20 cellular contexts compared by ENCODE assay signal in genomic region chr10:73552819-73553218, GRCh38. TPM values are rescaled to one million over a fixed set of nuclear protein-coding genes. Genes with fewer than 3 reads are reported as not detected.
DNase-seq lines count a peak whose midpoint lies in the region; ATAC-seq and TF ChIP-seq lines count a peak whose summit lies in the region.
"Had no signal": no experiment of that assay in that cellular context is flagged by ENCODE, and none has a peak within 500 bp of the region (broad histone marks: within the 10 kb centered on the region; RNA-seq: fewer than 3 reads in every experiment).

No MANE protein-coding gene starts in this region.

- no peak for DNase-seq in cardiac muscle cell (ENCODE audit: low read depth in 1 of 2, low spot score in 1 of 2)
- DNase-seq in right atrium auricular region (ENCODE audit: low spot score) = no peak
- DNase-seq in esophagus muscularis mucosa (ENCODE audit: extremely low spot score) = no peak
- DNase-seq in psoas muscle = no peak
- DNase-seq in type B pancreatic cell (ENCODE audit: extremely low spot score, unreplicated experiment) = no peak
- DNase-seq in mucosa of gallbladder (ENCODE audit: low spot score) = no peak
- DNase-seq in activated CD8-positive, alpha-beta T cell treated with anti-CD3 and anti-CD28 coated beads, Interleukin-2, amount 10 ng/mL, durations not matched to agents 7 days and 5 days = no peak
- no peak for DNase-seq in stimulated activated naive CD8-positive, alpha-beta T cell treated with anti-CD3 and anti-CD28 coated beads, Interleukin-15, amount 100 ng/mL, for 72 hours
- DNase-seq: activated CD4-positive, alpha-beta T cell treated with anti-CD3 and anti-CD28 coated beads, Interleukin-2, amount 10 ng/mL, durations not matched to agents 7 days and 5 days; CD4-positive, alpha-beta T cell; effector CD8-positive, alpha-beta T cell; GOT3; KG1; kidney; NCI-H1092 treated with DMSO at 0.1 percent for 48 hours; NCI-H2171; NCI-H774; upper lobe of right lung had no signal

- TF ChIP-seq CTCF in cardiac muscle cell (IDR thresholded peaks at IDR 0.05; ENCODE audit: low read depth, low read length) = no peak
- TF ChIP-seq CTCF in right atrium auricular region (IDR thresholded peaks at IDR 0.05) = no peak
- no peak for TF ChIP-seq CTCF in esophagus muscularis mucosa (IDR thresholded peaks at IDR 0.05)
- TF ChIP-seq CTCF in psoas muscle (IDR thresholded peaks at IDR 0.05) = no peak
- no peak for TF ChIP-seq CTCF in type B pancreatic cell (conservative IDR thresholded peaks at IDR 0.05)

- H3K27ac ChIP-seq in cardiac muscle cell = peak overlapping the region; percentile 35
- peak overlapping the region in 1 of 2 donors; percentile 48 for H3K27ac ChIP-seq in right atrium auricular region
- peak overlapping the region; percentile 76 to 85 (median 77) for H3K27ac ChIP-seq in esophagus muscularis mucosa (replicated peaks in 1 of 4)
- H3K27ac ChIP-seq in psoas muscle = peak overlapping the region; percentile 88
- H3K27ac ChIP-seq: hepatocyte, upper lobe of right lung had no signal

- H3K27me3 Mint-ChIP-seq in type B pancreatic cell = no peaks in the 10 kb centered on the region
- peaks cover 2% of the 10 kb centered on the region for H3K27me3 Mint-ChIP-seq in activated CD8-positive, alpha-beta T cell treated with anti-CD3 and anti-CD28 coated beads, Interleukin-2, amount 10 ng/mL, durations not matched to agents 7 days and 5 days (ENCODE audit: low read depth)
- H3K27me3 Mint-ChIP-seq in stimulated activated naive CD8-positive, alpha-beta T cell treated with anti-CD3 and anti-CD28 coated beads, Interleukin-15, amount 100 ng/mL, for 72 hours = no peaks in the 10 kb centered on the region
- H3K27me3 Mint-ChIP-seq: CD4-positive, alpha-beta T cell had no signal

- H3K9me3 ChIP-seq in cardiac muscle cell (ENCODE audit: low read depth) (no peaks in the 10 kb centered on the region), right atrium auricular region (no peaks in the 10 kb centered on the region), esophagus muscularis mucosa (no peaks in the 10 kb centered on the region), psoas muscle (no peaks in the 10 kb centered on the region)
- H3K9me3 ChIP-seq: upper lobe of right lung had no signal

- intact Hi-C loops in esophagus muscularis mucosa (cut with DNase I) = no loop called here
- intact Hi-C loops in psoas muscle (cut with DNase I) = loop anchor here in 1 of 2 donors (5.0 kb wide), 1 partner anchor 89 kb away; the partner anchor contains the start of gene MYOZ1

- ATAC-seq in psoas muscle = peak; percentile 71 to 83 (median 79)
- no peak for ATAC-seq in activated CD8-positive, alpha-beta T cell treated with anti-CD3 and anti-CD28 coated beads, Interleukin-2, amount 10 ng/mL, durations not matched to agents 7 days and 5 days
- no peak for ATAC-seq in stimulated activated naive CD8-positive, alpha-beta T cell treated with anti-CD3 and anti-CD28 coated beads, Interleukin-15, amount 100 ng/mL, for 72 hours
- ATAC-seq: activated naive CD4-positive, alpha-beta T cell treated with anti-CD3 and anti-CD28 coated beads, Interleukin-2, amount 50 U/mL, for 72 hours; upper lobe of right lung had no signal

- TF ChIP-seq EP300 in esophagus muscularis mucosa (IDR thresholded peaks at IDR 0.05) = no peak

- H3K9me3 Mint-ChIP-seq in type B pancreatic cell = no peaks in the 10 kb centered on the region
- no peaks in the 10 kb centered on the region for H3K9me3 Mint-ChIP-seq in activated CD8-positive, alpha-beta T cell treated with anti-CD3 and anti-CD28 coated beads, Interleukin-2, amount 10 ng/mL, durations not matched to agents 7 days and 5 days (ENCODE audit: insufficient read depth)
- H3K9me3 Mint-ChIP-seq in stimulated activated naive CD8-positive, alpha-beta T cell treated with anti-CD3 and anti-CD28 coated beads, Interleukin-15, amount 100 ng/mL, for 72 hours = no peaks in the 10 kb centered on the region
- H3K9me3 Mint-ChIP-seq: activated CD4-positive, alpha-beta T cell treated with anti-CD3 and anti-CD28 coated beads, Interleukin-2, amount 10 ng/mL, durations not matched to agents 7 days and 5 days; activated naive CD4-positive, alpha-beta T cell treated with anti-CD3 and anti-CD28 coated beads, Interleukin-2, amount 50 U/mL, for 72 hours; CD4-positive, alpha-beta T cell had no signal

- CTCF ChIA-PET in activated CD8-positive, alpha-beta T cell treated with anti-CD3 and anti-CD28 coated beads, Interleukin-2, amount 10 ng/mL, durations not matched to agents 7 days and 5 days (lab: Charles Lee) = interaction anchor here (1.0 to 1.6 kb wide), 2 partner anchors 24 to 56 kb away, joined by 3 to 7 read pairs; no protein-coding TSS in a partner anchor

- H3K4me3 Mint-ChIP-seq in type B pancreatic cell = no peak overlapping the region
- no peak overlapping the region for H3K4me3 Mint-ChIP-seq in activated CD8-positive, alpha-beta T cell treated with anti-CD3 and anti-CD28 coated beads, Interleukin-2, amount 10 ng/mL, durations not matched to agents 7 days and 5 days
- no peak overlapping the region for H3K4me3 Mint-ChIP-seq in stimulated activated naive CD8-positive, alpha-beta T cell treated with anti-CD3 and anti-CD28 coated beads, Interleukin-15, amount 100 ng/mL, for 72 hours
- H3K4me3 Mint-ChIP-seq: activated CD4-positive, alpha-beta T cell treated with anti-CD3 and anti-CD28 coated beads, Interleukin-2, amount 10 ng/mL, durations not matched to agents 7 days and 5 days; CD4-positive, alpha-beta T cell had no signal

- peaks cover 9% of the 10 kb centered on the region for H3K4me1 ChIP-seq in cardiac muscle cell (ENCODE audit: low read depth)
- peaks cover 0 to 21% of the 10 kb centered on the region in 2 donors for H3K4me1 ChIP-seq in right atrium auricular region
- peaks cover 18 to 53% (median 48%) of the 10 kb centered on the region in 4 donors for H3K4me1 ChIP-seq in esophagus muscularis mucosa
- H3K4me1 ChIP-seq in psoas muscle = peaks cover 67% of the 10 kb centered on the region

- no peaks in the 10 kb centered on the region for H3K36me3 ChIP-seq in cardiac muscle cell
- no peaks in the 10 kb centered on the region for H3K36me3 ChIP-seq in right atrium auricular region
- peaks cover 0 to 4% (median 0%) of the 10 kb centered on the region in 4 donors for H3K36me3 ChIP-seq in esophagus muscularis mucosa
- no peaks in the 10 kb centered on the region for H3K36me3 ChIP-seq in psoas muscle (ENCODE audit: insufficient read depth in 1 of 2, low read depth in 1 of 2)
- H3K36me3 ChIP-seq: upper lobe of right lung had no signal

- WGBS in esophagus muscularis mucosa = 65% methylated on average over 2 of the region's 2 CpGs
- 19 to 24% (median 20%) methylated on average over 2 of the region's 2 CpGs for WGBS in psoas muscle, 3 donors

- peaks cover 18% of the 10 kb centered on the region for H3K4me1 Mint-ChIP-seq in type B pancreatic cell (ENCODE audit: unreplicated experiment)
- H3K4me1 Mint-ChIP-seq in activated CD8-positive, alpha-beta T cell treated with anti-CD3 and anti-CD28 coated beads, Interleukin-2, amount 10 ng/mL, durations not matched to agents 7 days and 5 days (ENCODE audit: low read depth) = no peaks in the 10 kb centered on the region
- no peaks in the 10 kb centered on the region for H3K4me1 Mint-ChIP-seq in stimulated activated naive CD8-positive, alpha-beta T cell treated with anti-CD3 and anti-CD28 coated beads, Interleukin-15, amount 100 ng/mL, for 72 hours
- H3K4me1 Mint-ChIP-seq: activated CD4-positive, alpha-beta T cell treated with anti-CD3 and anti-CD28 coated beads, Interleukin-2, amount 10 ng/mL, durations not matched to agents 7 days and 5 days had no signal

- peak overlapping the region; percentile 19 for H3K27ac Mint-ChIP-seq in type B pancreatic cell
- no peak overlapping the region for H3K27ac Mint-ChIP-seq in activated CD8-positive, alpha-beta T cell treated with anti-CD3 and anti-CD28 coated beads, Interleukin-2, amount 10 ng/mL, durations not matched to agents 7 days and 5 days
- no peak overlapping the region for H3K27ac Mint-ChIP-seq in stimulated activated naive CD8-positive, alpha-beta T cell treated with anti-CD3 and anti-CD28 coated beads, Interleukin-15, amount 100 ng/mL, for 72 hours
- H3K27ac Mint-ChIP-seq: activated CD4-positive, alpha-beta T cell treated with anti-CD3 and anti-CD28 coated beads, Interleukin-2, amount 10 ng/mL, durations not matched to agents 7 days and 5 days; CD4-positive, alpha-beta T cell had no signal

- H3K27me3 ChIP-seq in cardiac muscle cell = no peaks in the 10 kb centered on the region
- no peaks in the 10 kb centered on the region for H3K27me3 ChIP-seq in right atrium auricular region
- no peaks in the 10 kb centered on the region for H3K27me3 ChIP-seq in esophagus muscularis mucosa
- H3K27me3 ChIP-seq in psoas muscle (ENCODE audit: insufficient read depth in 3 of 3, low read length in 2 of 3) = no peaks in the 10 kb centered on the region
- H3K27me3 ChIP-seq: hepatocyte, upper lobe of right lung had no signal

- H3K4me3 ChIP-seq in cardiac muscle cell = no peak overlapping the region
- no peak overlapping the region for H3K4me3 ChIP-seq in right atrium auricular region
- H3K4me3 ChIP-seq in esophagus muscularis mucosa = peak overlapping the region in 2 of 4 donors; percentile 11
- peak overlapping the region; percentile 54 for H3K4me3 ChIP-seq in psoas muscle
- H3K4me3 ChIP-seq: hepatocyte, upper lobe of right lung had no signal

- TF ChIP-seq POLR2A in esophagus muscularis mucosa (IDR thresholded peaks at IDR 0.05; ENCODE audit: low read depth) = no peak

- POLR2A ChIA-PET in activated CD8-positive, alpha-beta T cell treated with anti-CD3 and anti-CD28 coated beads, Interleukin-2, amount 10 ng/mL, durations not matched to agents 7 days and 5 days (lab: Charles Lee) = no interaction called here

- H3K36me3 Mint-ChIP-seq in type B pancreatic cell = peaks cover 15% of the 10 kb centered on the region
- H3K36me3 Mint-ChIP-seq in activated CD8-positive, alpha-beta T cell treated with anti-CD3 and anti-CD28 coated beads, Interleukin-2, amount 10 ng/mL, durations not matched to agents 7 days and 5 days (ENCODE audit: low read depth) = no peaks in the 10 kb centered on the region
- H3K36me3 Mint-ChIP-seq: activated naive CD4-positive, alpha-beta T cell treated with anti-CD3 and anti-CD28 coated beads, Interleukin-2, amount 50 U/mL, for 72 hours had no signal

RNA-seq across cellular contexts. Expression of gene USP54, which starts 38.3 kb away (rescaled TPM):
- total RNA-seq in cardiac muscle cell (9.4 and 12.4 TPM in 2 replicates), right atrium auricular region (10 to 100 TPM; 22.3 to 24.3 TPM), esophagus muscularis mucosa (10 to 100 TPM; 45.6 to 54.8 (median 46.7) TPM), psoas muscle (100 to 1,000 TPM in 2 of 4 donors, 10 to 100 TPM in 2; 47.7 to 216 (median 110) TPM), type B pancreatic cell (ENCODE audit: low replicate concordance) (45.5 and 54.5 TPM in 2 replicates), mucosa of gallbladder (65.2 TPM)
- polyA plus RNA-seq in cardiac muscle cell (9.6 and 10.6 TPM in 2 replicates), psoas muscle (10 to 100 TPM; 32.6 to 94.3 (median 65.9) TPM)
- 1 to 10 TPM; 3.7 to 4.3 TPM for total RNA-seq in activated CD8-positive, alpha-beta T cell treated with anti-CD3 and anti-CD28 coated beads, Interleukin-2, amount 10 ng/mL, durations not matched to agents 7 days and 5 days

RNA-seq across cellular contexts. Expression of gene PPP3CB, which starts 57.0 kb away (rescaled TPM):
- total RNA-seq in cardiac muscle cell (22.6 and 45.2 TPM in 2 replicates), right atrium auricular region (10 to 100 TPM; 40.7 to 44.2 TPM), esophagus muscularis mucosa (100 to 1,000 TPM in 1 of 4 donors, 10 to 100 TPM in 3; 67.1 to 106 (median 71.6) TPM), psoas muscle (100 to 1,000 TPM in 3 of 4 donors, 10 to 100 TPM in 1; 92.3 to 177 (median 138) TPM), type B pancreatic cell (ENCODE audit: low replicate concordance) (34.8 and 42.4 TPM in 2 replicates), mucosa of gallbladder (46.4 TPM)
- polyA plus RNA-seq in cardiac muscle cell (13.3 and 14.3 TPM in 2 replicates), psoas muscle (100 to 1,000 TPM in 1 of 3 donors, 10 to 100 TPM in 2; 52.2 to 162 (median 94.2) TPM)
- 10 to 100 TPM; 38.9 to 41.3 TPM for total RNA-seq in activated CD8-positive, alpha-beta T cell treated with anti-CD3 and anti-CD28 coated beads, Interleukin-2, amount 10 ng/mL, durations not matched to agents 7 days and 5 days

Comparison
In these comparisons a context has a peak if more than half of its experiments do, and no peak if none do; other contexts are left out.
1. ATAC-seq: peak in psoas muscle (4 of 4); none in activated CD8-positive, alpha-beta T cell treated with anti-CD3 and anti-CD28 coated beads, Interleukin-2, amount 10 ng/mL, durations not matched to agents 7 days and 5 days (single experiment) and stimulated activated naive CD8-positive, alpha-beta T cell treated with anti-CD3 and anti-CD28 coated beads, Interleukin-15, amount 100 ng/mL, for 72 hours (single experiment).